Comparison of ENCODE assay signal across 28 cellular contexts in genomic region chr4:40733752-40734151, GRCh38. TPM values are rescaled to one million over a fixed set of nuclear protein-coding genes. Genes with fewer than 3 reads are reported as not detected.
"Had no signal": no experiment of that assay in that cellular context is flagged by ENCODE, and none has a peak within 500 bp of the region (broad histone marks: within the 10 kb centered on the region; RNA-seq: fewer than 3 reads in every experiment).

No MANE protein-coding gene starts in this region.

- H3K27me3 Mint-ChIP-seq: stimulated activated naive B cell treated with anti-CD40 and anti-IgM and Interleukin-4, amounts not matched to agents 10 μg/mL and 1 μg/mL and 100 μg/mL, for 72 hours had no signal

- H3K4me3 Mint-ChIP-seq: naive thymus-derived CD4-positive, alpha-beta T cell; natural killer cell treated with Interleukin-12 subunit alpha and Interleukin-12 subunit beta and Interleukin-15 and Interleukin-18, amount 100 ng/mL, for 72 hours; stimulated activated naive B cell treated with anti-CD40 and anti-IgM and Interleukin-4, amounts not matched to agents 10 μg/mL and 1 μg/mL and 100 μg/mL, for 72 hours had no signal

- H3K36me3 ChIP-seq: left lung, lower lobe of right lung, pancreas, prostate gland, stomach, thyroid gland, transverse colon, upper lobe of left lung, vagina had no signal

- H3K36me3 Mint-ChIP-seq: natural killer cell treated with Interleukin-12 subunit alpha and Interleukin-12 subunit beta and Interleukin-15 and Interleukin-18, amount 100 ng/mL, for 72 hours; stimulated activated naive B cell treated with anti-CD40 and anti-IgM and Interleukin-4, amounts not matched to agents 10 μg/mL and 1 μg/mL and 100 μg/mL, for 72 hours had no signal

- H3K27ac Mint-ChIP-seq: stimulated activated naive B cell treated with anti-CD40 and anti-IgM and Interleukin-4, amounts not matched to agents 10 μg/mL and 1 μg/mL and 100 μg/mL, for 72 hours had no signal

- H3K4me3 ChIP-seq: left lung, lower lobe of right lung, mucosa of descending colon, pancreas, prostate gland, skin epidermis, stomach, testis, thyroid gland, transverse colon, upper lobe of left lung, vagina had no signal

- H3K9me3 Mint-ChIP-seq: naive thymus-derived CD4-positive, alpha-beta T cell; natural killer cell treated with Interleukin-12 subunit alpha and Interleukin-12 subunit beta and Interleukin-15 and Interleukin-18, amount 100 ng/mL, for 72 hours; stimulated activated naive B cell treated with anti-CD40 and anti-IgM and Interleukin-4, amounts not matched to agents 10 μg/mL and 1 μg/mL and 100 μg/mL, for 72 hours had no signal

- H3K27ac ChIP-seq: lower lobe of right lung, pancreas, prostate gland, skin epidermis, stomach, testis, thyroid gland, transverse colon, upper lobe of left lung, vagina had no signal

- DNase-seq: hippocampal formation; kidney; left colon; left lung; lower lobe of right lung; mammary epithelial cell; midbrain; mucosa of descending colon; naive thymus-derived CD4-positive, alpha-beta T cell; nucleus accumbens; pancreas; retina; right cardiac atrium; stimulated activated CD4-positive, alpha-beta T cell treated with anti-CD3 and anti-CD28 coated beads, Interleukin-12 subunit alpha, Interleukin-12 subunit beta, amount 100 ng/mL, for 4 hours; stimulated activated CD4-positive, alpha-beta T cell treated with anti-CD3 and anti-CD28 coated beads, Interleukin-15, amount 100 ng/mL, for 24 hours; stimulated activated CD4-positive, alpha-beta T cell treated with anti-CD3 and anti-CD28 coated beads, Interleukin-2, amount 100 ng/mL, for 24 hours; stimulated activated CD4-positive, alpha-beta T cell treated with anti-CD3 and anti-CD28 coated beads, Interleukin-4, amount 100 ng/mL, for 1 hour; stimulated activated naive B cell treated with anti-CD40 and anti-IgM and Interleukin-4, amounts not matched to agents 10 μg/mL and 1 μg/mL and 100 μg/mL, for 72 hours; stimulated activated naive CD8-positive, alpha-beta T cell treated with anti-CD3 and anti-CD28 coated beads, Interleukin-15, Interleukin-2, amounts not matched to agents 100 U/mL and 50 U/mL, for 24 hours; stomach; testis; thyroid gland; transverse colon; upper lobe of left lung had no signal

- H3K4me1 ChIP-seq: prostate gland, vagina had no signal

- H3K9me3 ChIP-seq: left lung, lower lobe of right lung, mucosa of descending colon, pancreas, prostate gland, stomach, testis, thyroid gland, transverse colon, upper lobe of left lung, vagina had no signal

- H3K27me3 ChIP-seq: left lung, pancreas, stomach, testis, thyroid gland, transverse colon, upper lobe of left lung, vagina had no signal

RNA-seq across cellular contexts. Expression of gene NSUN7, which starts 16.0 kb away (rescaled TPM):
- polyA plus RNA-seq: mammary epithelial cell; naive thymus-derived CD4-positive, alpha-beta T cell had no signal
